Comparison of ENCODE assay signal across 16 cellular contexts in genomic region chr13:65595881-65596280, GRCh38.
"Had no signal": no experiment of that assay in that cellular context is flagged by ENCODE, and none has a peak within 500 bp of the region (broad histone marks: within the 10 kb centered on the region; RNA-seq: fewer than 3 reads in every experiment).

No MANE protein-coding gene starts in this region.

- H3K4me1 ChIP-seq: right atrium auricular region, transverse colon, vagina had no signal

- H3K27me3 ChIP-seq: cardiac muscle cell, dorsolateral prefrontal cortex, right atrium auricular region, transverse colon, vagina had no signal

- ATAC-seq: stimulated activated naive CD8-positive, alpha-beta T cell treated with anti-CD3 and anti-CD28 coated beads, Interleukin-15, Interleukin-2, amounts not matched to agents 100 U/mL and 50 U/mL, for 24 hours had no signal

- H3K9me3 ChIP-seq: right atrium auricular region, transverse colon, vagina had no signal

- H3K27ac ChIP-seq: cardiac muscle cell, dorsolateral prefrontal cortex, right atrium auricular region, transverse colon, vagina had no signal

- H3K4me3 ChIP-seq: cardiac muscle cell, dorsolateral prefrontal cortex, right atrium auricular region, transverse colon, vagina had no signal

- H3K36me3 ChIP-seq: cardiac muscle cell, right atrium auricular region, transverse colon, vagina had no signal

- DNase-seq: activated naive CD4-positive, alpha-beta T cell; activated naive CD8-positive, alpha-beta T cell treated with anti-CD3 and anti-CD28 coated beads, Interleukin-2, amount 10 ng/mL, durations not matched to agents 7 days and 5 days; activated T-cell treated with anti-CD3 and anti-CD28 coated beads for 4 hours; aorta; dorsolateral prefrontal cortex; endodermal cell; foreskin melanocyte; occipital lobe; small intestine; stimulated activated CD4-positive, alpha-beta T cell treated with anti-CD3 and anti-CD28 coated beads, Interleukin-4, amount 100 ng/mL, for 4 hours; stimulated activated CD8-positive, alpha-beta memory T cell treated with anti-CD3 and anti-CD28 coated beads, Interleukin-4, amount 100 ng/mL, for 48 hours; stimulated activated naive CD8-positive, alpha-beta T cell treated with anti-CD3 and anti-CD28 coated beads, Interleukin-15, Interleukin-2, amounts not matched to agents 100 U/mL and 50 U/mL, for 24 hours; transverse colon had no signal
